ENCODE assay signal across 8 cellular contexts in genomic region chr17:57597531-57598453, GRCh38.
DNase-seq lines count a peak whose midpoint lies in the region; ATAC-seq and TF ChIP-seq lines count a peak whose summit lies in the region.

No MANE protein-coding gene starts in this region.

- no peaks in the 10 kb centered on the region for H3K27me3 ChIP-seq in DOHH2 (ENCODE audit: control insufficient read depth, low read length)
- H3K27me3 ChIP-seq in dorsolateral prefrontal cortex: no peaks in the 10 kb centered on the region
- H3K27me3 ChIP-seq in upper lobe of right lung: no peaks in the 10 kb centered on the region

- no peaks in the 10 kb centered on the region for H3K9me2 ChIP-seq in DOHH2 (replicated peaks; ENCODE audit: control insufficient read depth, low read length)

- H3K4me3 ChIP-seq in DOHH2 (ENCODE audit: low read length): no peak overlapping the region
- H3K4me3 ChIP-seq in dorsolateral prefrontal cortex: no peak overlapping the region
- H3K4me3 ChIP-seq in upper lobe of right lung: no peak overlapping the region

- H3K79me2 ChIP-seq in DOHH2 (ENCODE audit: control insufficient read depth, low read length): no peaks in the 10 kb centered on the region

- H4K20me1 ChIP-seq in DOHH2 (ENCODE audit: control insufficient read depth, insufficient read depth, low read depth, low read length): no peaks in the 10 kb centered on the region

- H3F3A ChIP-seq in DOHH2 (ENCODE audit: control insufficient read depth, insufficient read depth): peaks cover 2% of the 10 kb centered on the region; the same call in 1 of the 2 replicates

- peak; percentile 92 for TF ChIP-seq CTCF in 22Rv1 (IDR thresholded peaks at IDR 0.05)
- TF ChIP-seq CTCF in DOHH2 (IDR thresholded peaks at IDR 0.05; ENCODE audit: low read depth, low read length, poor library complexity, severe bottlenecking): peak; percentile 97
- peak; percentile 74 to 97 (median 89) for TF ChIP-seq CTCF in dorsolateral prefrontal cortex (IDR thresholded peaks at IDR 0.05 in 54 of 56, conservative IDR thresholded peaks at IDR 0.05 in 2 of 56; ENCODE audit: low read depth in 1 of 56, partially characterized antibody in 56 of 56)
- TF ChIP-seq CTCF in upper lobe of right lung (IDR thresholded peaks at IDR 0.05): peak; percentile 85

- intact Hi-C loops in dorsolateral prefrontal cortex (cut with DNase I) (loop anchor here in 1 of 2 donors (2.0 to 10.0 kb wide), 4 partner anchors 75 to 463 kb away; partner anchors contain the start of gene CCDC182), upper lobe of right lung (cut with DNase I) (no loop called here)

- H3K4me1 ChIP-seq in DOHH2 (ENCODE audit: control insufficient read depth, low read length) (peaks cover 78% of the 10 kb centered on the region), upper lobe of right lung (peaks cover 18% of the 10 kb centered on the region)

- H3K9me3 ChIP-seq in DOHH2 (ENCODE audit: control insufficient read depth, insufficient read depth, low read length) (no peaks in the 10 kb centered on the region), upper lobe of right lung (no peaks in the 10 kb centered on the region)

- DNase-seq in NCI-H1048 (lab: John Stamatoyannopoulos, UW) (peak; percentile 33), SW480 (ENCODE audit: low spot score) (peak; percentile 60), dorsolateral prefrontal cortex (peak in 9 of 10 donors; percentile 47 to 86 (median 76)), lung microvascular endothelial cell (ENCODE audit: low read depth in 2 of 2) (peak; percentile 75 to 77), upper lobe of right lung (peak; percentile 63)

- H3K36me3 ChIP-seq in DOHH2 (ENCODE audit: control insufficient read depth, low read length) (peaks cover 29% of the 10 kb centered on the region), upper lobe of right lung (no peaks in the 10 kb centered on the region)

- H3K4me2 ChIP-seq in DOHH2 (ENCODE audit: low read length): no peak overlapping the region

- H3K27ac ChIP-seq in 22Rv1: peak overlapping the region; percentile 40
- peak overlapping the region; percentile 2; the same call in 1 of the 2 replicates for H3K27ac ChIP-seq in DOHH2 (ENCODE audit: low read depth, low read length)
- peak overlapping the region in 44 of 59 donors; percentile 0 to 82 (median 48) for H3K27ac ChIP-seq in dorsolateral prefrontal cortex
- H3K27ac ChIP-seq in upper lobe of right lung: no peak overlapping the region

- ATAC-seq in upper lobe of right lung (peak; percentile 81), HG02884 (IDR thresholded peaks at IDR 0.05; ENCODE audit: unreplicated experiment) (no peak)
